In the genomic region with DNA sequence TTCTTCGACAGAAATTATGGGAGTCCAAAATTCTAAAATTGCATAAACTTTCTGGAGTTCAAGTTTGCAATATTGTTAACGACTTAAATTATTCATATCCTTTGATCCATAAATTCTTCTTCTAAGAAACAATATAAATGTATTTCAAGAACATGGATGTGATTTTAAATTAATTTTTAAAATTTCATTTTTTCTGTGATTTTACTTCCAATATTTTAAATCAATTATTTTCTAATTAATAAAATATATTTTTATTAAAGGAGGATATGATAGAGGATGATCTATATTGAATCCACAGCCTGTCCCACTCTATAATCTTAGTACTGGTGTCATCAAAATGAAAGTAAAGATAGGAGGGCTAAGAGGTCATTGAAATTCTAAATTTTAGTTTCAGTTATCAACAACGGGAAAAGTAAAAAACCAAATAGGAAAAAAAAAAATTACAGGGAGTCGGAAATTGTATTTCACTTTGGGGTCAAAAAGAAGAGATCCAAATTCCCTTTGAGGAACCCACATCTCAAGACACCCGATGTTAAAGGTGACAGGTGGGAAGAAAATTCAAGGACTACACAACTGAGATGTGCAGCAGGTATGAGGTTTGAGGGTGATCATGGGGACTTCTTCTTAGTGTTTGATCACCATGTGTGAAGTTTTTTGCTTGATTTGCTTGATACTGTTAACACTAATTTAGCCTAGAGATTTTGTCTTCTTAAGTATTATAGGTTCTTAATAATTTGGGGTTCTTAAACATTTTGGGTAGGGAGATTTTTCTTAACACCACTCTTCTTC, we compare ENCODE assay signal across 19 cellular contexts.
"Had no signal": no experiment of that assay in that cellular context is flagged by ENCODE, and none has a peak within 500 bp of the region (broad histone marks: within the 10 kb centered on the region; RNA-seq: fewer than 3 reads in every experiment).

No MANE protein-coding gene starts in this region.

- H3K27ac ChIP-seq: body of pancreas, left ventricle myocardium inferior, neural progenitor cell, spleen, stomach, testis, upper lobe of left lung had no signal

- H3K4me1 Mint-ChIP-seq: activated naive CD8-positive, alpha-beta T cell treated with anti-CD3 and anti-CD28 coated beads for 36 hours; naive B cell; neural progenitor cell had no signal

- H3K27me3 ChIP-seq: body of pancreas, neural progenitor cell, spleen, stomach, testis, upper lobe of left lung had no signal

- H3K27me3 Mint-ChIP-seq: activated naive CD8-positive, alpha-beta T cell treated with anti-CD3 and anti-CD28 coated beads for 36 hours; naive B cell had no signal

- H3K9me3 Mint-ChIP-seq: activated naive CD8-positive, alpha-beta T cell treated with anti-CD3 and anti-CD28 coated beads for 36 hours; activated T-cell treated with anti-CD3 and anti-CD28 coated beads, Interleukin-2, amount 50 U/mL, for 4 hours; neural progenitor cell had no signal

- H3K4me3 ChIP-seq: body of pancreas, left ventricle myocardium inferior, neural progenitor cell, spleen, stomach, testis, upper lobe of left lung had no signal

- H3K36me3 ChIP-seq: left ventricle myocardium inferior, neural progenitor cell, spleen, stomach, upper lobe of left lung had no signal

- H3K9me3 ChIP-seq: body of pancreas, left ventricle myocardium inferior, spleen, stomach, testis, upper lobe of left lung had no signal

- H3K4me2 ChIP-seq: neural progenitor cell had no signal

- H2AFZ ChIP-seq: neural progenitor cell had no signal

- H3K4me3 Mint-ChIP-seq: activated naive CD8-positive, alpha-beta T cell treated with anti-CD3 and anti-CD28 coated beads for 36 hours; activated T-cell treated with anti-CD3 and anti-CD28 coated beads, Interleukin-2, amount 50 U/mL, for 4 hours; naive B cell; neural progenitor cell had no signal

- H3K9ac ChIP-seq: neural progenitor cell had no signal

- H3K4me1 ChIP-seq: body of pancreas, left ventricle myocardium inferior, neural progenitor cell, spleen, stomach, testis, upper lobe of left lung had no signal

- H3K27ac Mint-ChIP-seq: activated naive CD8-positive, alpha-beta T cell treated with anti-CD3 and anti-CD28 coated beads for 36 hours; naive B cell; neural progenitor cell had no signal

- H3K36me3 Mint-ChIP-seq: activated naive CD8-positive, alpha-beta T cell treated with anti-CD3 and anti-CD28 coated beads for 36 hours; naive B cell; neural progenitor cell had no signal

- DNase-seq: activated CD4-positive, alpha-beta T cell treated with anti-CD3 and anti-CD28 coated beads, Interleukin-2, amount 50 U/mL, for 48 hours; activated CD4-positive, CD25-positive, alpha-beta regulatory T cell; activated gamma-delta T cell; activated naive CD8-positive, alpha-beta T cell treated with anti-CD3 and anti-CD28 coated beads for 36 hours; activated T-cell treated with anti-CD3 and anti-CD28 coated beads, Interleukin-2, amount 50 U/mL, for 4 hours; amygdala; body of pancreas; caudate nucleus; hypothalamus; kidney; left ventricle myocardium inferior; naive B cell; spleen; stomach; testis; upper lobe of left lung had no signal

- ATAC-seq: activated T-cell treated with anti-CD3 and anti-CD28 coated beads, Interleukin-2, amount 50 U/mL, for 4 hours; body of pancreas; esophagus mucosa; sciatic nerve had no signal
